ENCODE assay signal across 1 cellular context in genomic region chr2:72888438-72889202, GRCh38.
TF ChIP-seq lines count a peak whose summit lies in the region.

No MANE protein-coding gene starts in this region.

TF ChIP-seq in HepG2, 621 proteins besides CTCF, POLR2A, EP300 and RAD21 (continued from another document and continues in another):
- peak; percentile 51; the same call in 1 of the 2 replicates for TF ChIP-seq AHDC1 (CRISPR knock-in tag; IDR thresholded peaks at IDR 0.05; ENCODE audit: borderline replicate concordance)
- no peak for TF ChIP-seq MTF1 (CRISPR knock-in tag; IDR thresholded peaks at IDR 0.05)
- TF ChIP-seq ZMYM3 (CRISPR knock-in tag; IDR thresholded peaks at IDR 0.05): peak; percentile 11
- 0 out of 2 replicates have a peak, but pooled peaks have one; percentile 76 for TF ChIP-seq SALL2 (CRISPR knock-in tag; IDR thresholded peaks at IDR 0.05)
- 0 out of 2 replicates have a peak, but pooled peaks have one; percentile 11 for TF ChIP-seq TRIM24 (CRISPR knock-in tag; IDR thresholded peaks at IDR 0.05)
- 0 out of 2 replicates have a peak, but pooled peaks have one; percentile 43 for TF ChIP-seq ZNF839 (CRISPR knock-in tag; IDR thresholded peaks at IDR 0.05; ENCODE audit: borderline replicate concordance)
- TF ChIP-seq CEBPB (IDR thresholded peaks at IDR 0.05; ENCODE audit: borderline replicate concordance, low read depth, low read length): peak; percentile 87
- TF ChIP-seq ZNF205 (CRISPR knock-in tag; IDR thresholded peaks at IDR 0.05): peak; percentile 82; the same call in 1 of the 2 replicates
- peak; percentile 79 for TF ChIP-seq ZHX1 (CRISPR knock-in tag; IDR thresholded peaks at IDR 0.05; ENCODE audit: low read depth)
- peak; percentile 46; the same call in 1 of the 2 replicates for TF ChIP-seq MED1 (CRISPR knock-in tag; IDR thresholded peaks at IDR 0.05)
- no peak for TF ChIP-seq SNAI1 (CRISPR knock-in tag; IDR thresholded peaks at IDR 0.05; ENCODE audit: borderline replicate concordance)
- TF ChIP-seq ZNF282 (IDR thresholded peaks at IDR 0.05; ENCODE audit: partially characterized antibody): no peak
- TF ChIP-seq FOXA1 (IDR thresholded peaks at IDR 0.05): no peak
- TF ChIP-seq FOXA1 (CRISPR knock-in tag; IDR thresholded peaks at IDR 0.05): peak; percentile 79
- TF ChIP-seq MAX (IDR thresholded peaks at IDR 0.05): 0 out of 2 replicates have a peak, but pooled peaks have one; percentile 35
- peak; percentile 93 for TF ChIP-seq NR2F6 (IDR thresholded peaks at IDR 0.05)
- TF ChIP-seq NR2F6 (CRISPR knock-in tag; IDR thresholded peaks at IDR 0.05): peak; percentile 92
- peak; percentile 50; the same call in 1 of the 2 replicates for TF ChIP-seq THRA (CRISPR knock-in tag; IDR thresholded peaks at IDR 0.05; ENCODE audit: borderline replicate concordance)
- TF ChIP-seq NFE2L1 (CRISPR knock-in tag; IDR thresholded peaks at IDR 0.05; ENCODE audit: borderline replicate concordance): no peak
- TF ChIP-seq E2F2 (CRISPR knock-in tag; IDR thresholded peaks at IDR 0.05; ENCODE audit: borderline replicate concordance): peak; percentile 64; the same call in 1 of the 2 replicates
- TF ChIP-seq ZNF841 (CRISPR knock-in tag; IDR thresholded peaks at IDR 0.05; ENCODE audit: borderline replicate concordance): no peak
- TF ChIP-seq ZNF574 (CRISPR knock-in tag; IDR thresholded peaks at IDR 0.05): peak; percentile 53
- TF ChIP-seq NKX3-1 (CRISPR knock-in tag; IDR thresholded peaks at IDR 0.05): 0 out of 2 replicates have a peak, but pooled peaks have one; percentile 20
- TF ChIP-seq ZNF639 (CRISPR knock-in tag; conservative IDR thresholded peaks at IDR 0.05): 0 out of 2 replicates have a peak, but pooled peaks have one; percentile 24
- TF ChIP-seq ZNF749 (CRISPR knock-in tag; IDR thresholded peaks at IDR 0.05; ENCODE audit: borderline replicate concordance): no peak
- peak; percentile 50; the same call in 1 of the 2 replicates for TF ChIP-seq ZNF609 (CRISPR knock-in tag; IDR thresholded peaks at IDR 0.05; ENCODE audit: borderline replicate concordance)
- 0 out of 2 replicates have a peak, but pooled peaks have one; percentile 16 for TF ChIP-seq ZNF138 (CRISPR knock-in tag; IDR thresholded peaks at IDR 0.05; ENCODE audit: low read depth)
- TF ChIP-seq SOX6 (IDR thresholded peaks at IDR 0.05): no peak
- TF ChIP-seq SOX6 (CRISPR knock-in tag; IDR thresholded peaks at IDR 0.05): peak; percentile 97
- 0 out of 2 replicates have a peak, but pooled peaks have one; percentile 20 for TF ChIP-seq DRAP1 (CRISPR knock-in tag; IDR thresholded peaks at IDR 0.05)
- TF ChIP-seq TFDP2 (CRISPR knock-in tag; IDR thresholded peaks at IDR 0.05): peak; percentile 53; the same call in 1 of the 2 replicates
- peak; percentile 72 for TF ChIP-seq ATF7 (IDR thresholded peaks at IDR 0.05)
- TF ChIP-seq ATF7 (CRISPR knock-in tag; IDR thresholded peaks at IDR 0.05): no peak
- peak; percentile 20; the same call in 1 of the 2 replicates for TF ChIP-seq GABPB1 (CRISPR knock-in tag; IDR thresholded peaks at IDR 0.05)
- no peak for TF ChIP-seq SP2 (CRISPR knock-in tag; IDR thresholded peaks at IDR 0.05)
